ENCODE assay signal across 11 cellular contexts in genomic region chr16:56793504-56793903, GRCh38.
DNase-seq lines count a peak whose midpoint lies in the region; ATAC-seq and TF ChIP-seq lines count a peak whose summit lies in the region.
"Had no signal": no experiment of that assay in that cellular context is flagged by ENCODE, and none has a peak within 500 bp of the region (broad histone marks: within the 10 kb centered on the region; RNA-seq: fewer than 3 reads in every experiment).

No MANE protein-coding gene starts in this region.

- H3K4me1 Mint-ChIP-seq in activated CD8-positive, alpha-beta T cell treated with anti-CD3 and anti-CD28 coated beads for 36 hours (ENCODE audit: low read depth) = no peaks in the 10 kb centered on the region

- H3K36me3 Mint-ChIP-seq in activated CD8-positive, alpha-beta T cell treated with anti-CD3 and anti-CD28 coated beads for 36 hours (ENCODE audit: low read depth) = peaks cover 3% of the 10 kb centered on the region

- no peaks in the 10 kb centered on the region for H3K27me3 ChIP-seq in kidney epithelial cell (ENCODE audit: control insufficient read depth, insufficient read depth, low read length)
- H3K27me3 ChIP-seq: esophagus squamous epithelium had no signal

- no peak overlapping the region for H3K4me3 ChIP-seq in HFF-Myc (replicated peaks; ENCODE audit: low read depth, low read length)
- no peak overlapping the region for H3K4me3 ChIP-seq in kidney epithelial cell (ENCODE audit: low read depth, low read length)
- H3K4me3 ChIP-seq: esophagus squamous epithelium, skin epidermis had no signal

- H3K27me3 Mint-ChIP-seq in activated CD8-positive, alpha-beta T cell treated with anti-CD3 and anti-CD28 coated beads for 36 hours = no peaks in the 10 kb centered on the region

- H3K4me3 Mint-ChIP-seq in activated CD8-positive, alpha-beta T cell treated with anti-CD3 and anti-CD28 coated beads for 36 hours = no peak overlapping the region

- CTCF ChIA-PET in activated CD8-positive, alpha-beta T cell treated with anti-CD3 and anti-CD28 coated beads for 36 hours (lab: Charles Lee) = interaction anchor here (0.8 to 3.2 kb wide), 9 partner anchors 9 to 171 kb away, joined by 3 to 9 read pairs (median 4); no protein-coding TSS in a partner anchor

- DNase-seq in AG20443 (ENCODE audit: low spot score) = peak; percentile 32
- DNase-seq in HFF-Myc (ENCODE audit: extremely low read depth, low read depth) = no peak
- DNase-seq in activated CD8-positive, alpha-beta T cell treated with anti-CD3 and anti-CD28 coated beads for 36 hours = peak; percentile 12
- DNase-seq in kidney epithelial cell (ENCODE audit: low read depth) = no peak
- no peak for DNase-seq in HK-2 (ENCODE audit: unreplicated experiment)
- DNase-seq in stimulated activated CD4-positive, alpha-beta T cell treated with anti-CD3 and anti-CD28 coated beads, Interleukin-15, amount 100 ng/mL, for 24 hours = no peak
- no peak for DNase-seq in SHP77 treated with DMSO at 0.1 percent for 48 hours (lab: John Stamatoyannopoulos, UW)
- DNase-seq: esophagus squamous epithelium, T-helper 9 cell had no signal

- ATAC-seq in activated CD8-positive, alpha-beta T cell treated with anti-CD3 and anti-CD28 coated beads for 36 hours = peak; percentile 24
- no peak for ATAC-seq in HG03025 (IDR thresholded peaks at IDR 0.05; ENCODE audit: low FRiP score, unreplicated experiment)

- POLR2A ChIA-PET in activated CD8-positive, alpha-beta T cell treated with anti-CD3 and anti-CD28 coated beads for 36 hours (lab: Charles Lee) = interaction anchor here (1.2 kb wide), 1 partner anchor 59 kb away, joined by 3 read pairs; no protein-coding TSS in a partner anchor

- no peaks in the 10 kb centered on the region for H3K36me3 ChIP-seq in kidney epithelial cell (ENCODE audit: control insufficient read depth, insufficient read depth, low read length)

- TF ChIP-seq CTCF in HFF-Myc (IDR thresholded peaks at IDR 0.05; ENCODE audit: low read depth, low read length, missing control alignments) = peak; percentile 27
- TF ChIP-seq CTCF in activated CD8-positive, alpha-beta T cell treated with anti-CD3 and anti-CD28 coated beads for 36 hours (IDR thresholded peaks at IDR 0.05) = no peak
- TF ChIP-seq CTCF in kidney epithelial cell (IDR thresholded peaks at IDR 0.05; ENCODE audit: insufficient read depth, low read length, poor library complexity, severe bottlenecking) = peak; percentile 60

- no peaks in the 10 kb centered on the region for H3K9me3 Mint-ChIP-seq in activated CD8-positive, alpha-beta T cell treated with anti-CD3 and anti-CD28 coated beads for 36 hours

- H3K27ac Mint-ChIP-seq in activated CD8-positive, alpha-beta T cell treated with anti-CD3 and anti-CD28 coated beads for 36 hours = no peak overlapping the region

- intact Hi-C loops in activated CD8-positive, alpha-beta T cell treated with anti-CD3 and anti-CD28 coated beads for 36 hours (cut with micrococcal nuclease) = no loop called here

Comparison
In these comparisons a context has a peak if more than half of its experiments do, and no peak if none do; other contexts are left out.
1. DNase-seq: peak in AG20443 (single experiment) and activated CD8-positive, alpha-beta T cell treated with anti-CD3 and anti-CD28 coated beads for 36 hours (single experiment); none in HFF-Myc (single experiment), kidney epithelial cell (single experiment), HK-2 (single experiment), stimulated activated CD4-positive, alpha-beta T cell treated with anti-CD3 and anti-CD28 coated beads, Interleukin-15, amount 100 ng/mL, for 24 hours (single experiment) and SHP77 treated with DMSO at 0.1 percent for 48 hours (single experiment).